34 cellular contexts compared by ENCODE assay signal in genomic region chr5:69505306-69505705, GRCh38.
"Had no signal": no experiment of that assay in that cellular context is flagged by ENCODE, and none has a peak within 500 bp of the region (broad histone marks: within the 10 kb centered on the region; RNA-seq: fewer than 3 reads in every experiment).

No MANE protein-coding gene starts in this region.

- H3K36me3 ChIP-seq: MG63 had no signal

- H3K9me3 ChIP-seq: MG63 had no signal

- H3K4me3 ChIP-seq: MG63 had no signal

- H3K27me3 ChIP-seq: MG63 had no signal

- DNase-seq: Karpas-422, Kasumi-1, MG63, MM.1S, MV-4-11, NCI-H1048, NCI-H1092, NCI-H1092 treated with DMSO at 0.1 percent for 48 hours, NCI-H1105, NCI-H1105 treated with DMSO at 0.1 percent for 48 hours, NCI-H1417, NCI-H1417 treated with DMSO at 0.1 percent for 48 hours, NCI-H1436, NCI-H1436 treated with DMSO at 0.1 percent for 48 hours, NCI-H146, NCI-H1694, NCI-H1694 treated with DMSO at 0.1 percent for 48 hours, NCI-H187, NCI-H187 treated with DMSO at 0.1 percent for 48 hours, NCI-H1930, NCI-H2029, NCI-H2029 treated with DMSO at 0.1 percent for 48 hours, NCI-H2081, NCI-H2081 treated with DMSO at 0.1 percent for 48 hours, NCI-H2171, NCI-H2171 treated with DMSO at 0.1 percent for 48 hours, NCI-H2227 treated with DMSO at 0.1 percent for 48 hours, NCI-H226, NCI-H345, NCI-H446, NCI-H446 treated with DMSO at 0.1 percent for 48 hours, NCI-H510A, NCI-H510A treated with DMSO at 0.1 percent for 48 hours, NCI-H524 had no signal
